In genomic region chr17:63460018-63460417, GRCh38 we compare ENCODE assay signal across 10 cellular contexts.
"Had no signal": no experiment of that assay in that cellular context is flagged by ENCODE, and none has a peak within 500 bp of the region (broad histone marks: within the 10 kb centered on the region; RNA-seq: fewer than 3 reads in every experiment).

No MANE protein-coding gene starts in this region.

- H3K36me3 ChIP-seq: heart left ventricle had no signal

- H3K27ac Mint-ChIP-seq: activated CD4-positive, alpha-beta memory T cell treated with anti-CD3 and anti-CD28 coated beads, Interleukin-2, amount 10 ng/mL, durations not matched to agents 7 days and 5 days; activated naive CD8-positive, alpha-beta T cell treated with anti-CD3 and anti-CD28 coated beads, Interleukin-2, amount 10 ng/mL, durations not matched to agents 7 days and 5 days; activated T-cell treated with anti-CD3 and anti-CD28 coated beads, Interleukin-2, amount 50 U/mL, for 72 hours had no signal

- H3K9me3 ChIP-seq: heart left ventricle had no signal

- H3K9me3 Mint-ChIP-seq: activated CD4-positive, alpha-beta memory T cell treated with anti-CD3 and anti-CD28 coated beads, Interleukin-2, amount 10 ng/mL, durations not matched to agents 7 days and 5 days; activated naive CD8-positive, alpha-beta T cell treated with anti-CD3 and anti-CD28 coated beads, Interleukin-2, amount 10 ng/mL, durations not matched to agents 7 days and 5 days; activated T-cell treated with anti-CD3 and anti-CD28 coated beads, Interleukin-2, amount 50 U/mL, for 72 hours had no signal

- H3K36me3 Mint-ChIP-seq: activated naive CD8-positive, alpha-beta T cell treated with anti-CD3 and anti-CD28 coated beads, Interleukin-2, amount 10 ng/mL, durations not matched to agents 7 days and 5 days had no signal

- H3K4me1 Mint-ChIP-seq: activated CD4-positive, alpha-beta memory T cell treated with anti-CD3 and anti-CD28 coated beads, Interleukin-2, amount 10 ng/mL, durations not matched to agents 7 days and 5 days; activated naive CD8-positive, alpha-beta T cell treated with anti-CD3 and anti-CD28 coated beads, Interleukin-2, amount 10 ng/mL, durations not matched to agents 7 days and 5 days had no signal

- DNase-seq: activated CD4-positive, alpha-beta memory T cell treated with anti-CD3 and anti-CD28 coated beads, Interleukin-2, amount 10 ng/mL, durations not matched to agents 7 days and 5 days; activated gamma-delta T cell treated with Interleukin-2 at 50 U/mL for 16 hours; activated naive CD8-positive, alpha-beta T cell treated with anti-CD3 and anti-CD28 coated beads, Interleukin-2, amount 10 ng/mL, durations not matched to agents 7 days and 5 days; activated T-cell treated with anti-CD3 and anti-CD28 coated beads, Interleukin-2, amount 50 U/mL, for 72 hours; anterior cingulate cortex; dorsolateral prefrontal cortex; foreskin melanocyte; heart left ventricle; retina; T-helper 9 cell had no signal

- H3K4me3 ChIP-seq: dorsolateral prefrontal cortex had no signal

- H3K27ac ChIP-seq: dorsolateral prefrontal cortex had no signal

- H3K27me3 ChIP-seq: dorsolateral prefrontal cortex, heart left ventricle had no signal

- H3K4me3 Mint-ChIP-seq: activated CD4-positive, alpha-beta memory T cell treated with anti-CD3 and anti-CD28 coated beads, Interleukin-2, amount 10 ng/mL, durations not matched to agents 7 days and 5 days; activated naive CD8-positive, alpha-beta T cell treated with anti-CD3 and anti-CD28 coated beads, Interleukin-2, amount 10 ng/mL, durations not matched to agents 7 days and 5 days; activated T-cell treated with anti-CD3 and anti-CD28 coated beads, Interleukin-2, amount 50 U/mL, for 72 hours had no signal
